ENCODE assay signal across 8 cellular contexts in genomic region chr1:160768295-160768657, GRCh38. TPM values are rescaled to one million over a fixed set of nuclear protein-coding genes. Genes with fewer than 3 reads are reported as not detected.
A peak's percentile ranks its signal among the peaks of the same experiment; 100 is the strongest.
DNase-seq lines count a peak whose midpoint lies in the region; TF ChIP-seq lines count a peak whose summit lies in the region.

No MANE protein-coding gene starts in this region.

- DNase-seq in H4 (ENCODE audit: low spot score) (peak; percentile 65), MV-4-11 (lab: John Stamatoyannopoulos, UW) (peak; percentile 62), fibroblast of mammary gland (ENCODE audit: low read depth) (no peak), NCI-H2081 treated with DMSO at 0.1 percent for 48 hours (lab: John Stamatoyannopoulos, UW) (no peak), NCI-H446 (lab: John Stamatoyannopoulos, UW) (no peak)
- DNase-seq in activated CD8-positive, alpha-beta memory T cell treated with anti-CD3 and anti-CD28 coated beads for 1 hour (ENCODE audit: extremely low read depth in 1 of 2, low read depth in 1 of 2) = peak; percentile 70 to 71
- DNase-seq in stimulated activated CD4-positive, alpha-beta T cell treated with anti-CD3 and anti-CD28 coated beads, Interleukin-15, amount 100 ng/mL, for 24 hours = peak; percentile 90

- no peak overlapping the region for H3K4me3 ChIP-seq in fibroblast of mammary gland (ENCODE audit: control insufficient read depth, low read depth, low read length)

- TF ChIP-seq CTCF in GM12873 (IDR thresholded peaks at IDR 0.05; ENCODE audit: insufficient read depth, low read depth, low read length, missing control alignments) (peak; percentile 98), fibroblast of mammary gland (conservative IDR thresholded peaks at IDR 0.05; ENCODE audit: control insufficient read depth, insufficient read depth, low read depth, low read length) (peak; percentile 23)

RNA-seq across cellular contexts. Expression of gene LY9, which starts 27.7 kb away (rescaled TPM):
- not detected in 2 replicates for total RNA-seq in H4 (2014; rRNA removed; shearing (Covaris generic))

RNA-seq across cellular contexts. Expression of gene SLAMF7, which starts 29.2 kb away (rescaled TPM):
- total RNA-seq in H4 (2014; rRNA removed; shearing (Covaris generic)) = 1.8 and 2.5 TPM in 2 replicates

RNA-seq across cellular contexts. Expression of gene CD48, which starts 56.7 kb away (rescaled TPM):
- not detected in 2 replicates for total RNA-seq in H4 (2014; rRNA removed; shearing (Covaris generic))

Comparison
In these comparisons a context has a peak if more than half of its experiments do, and no peak if none do; other contexts are left out.
1. DNase-seq: peak in H4 (single experiment), MV-4-11 (single experiment), activated CD8-positive, alpha-beta memory T cell treated with anti-CD3 and anti-CD28 coated beads for 1 hour (2 of 2) and stimulated activated CD4-positive, alpha-beta T cell treated with anti-CD3 and anti-CD28 coated beads, Interleukin-15, amount 100 ng/mL, for 24 hours (single experiment); none in fibroblast of mammary gland (single experiment), NCI-H2081 treated with DMSO at 0.1 percent for 48 hours (single experiment) and NCI-H446 (0 of 2).